In the genomic region with DNA sequence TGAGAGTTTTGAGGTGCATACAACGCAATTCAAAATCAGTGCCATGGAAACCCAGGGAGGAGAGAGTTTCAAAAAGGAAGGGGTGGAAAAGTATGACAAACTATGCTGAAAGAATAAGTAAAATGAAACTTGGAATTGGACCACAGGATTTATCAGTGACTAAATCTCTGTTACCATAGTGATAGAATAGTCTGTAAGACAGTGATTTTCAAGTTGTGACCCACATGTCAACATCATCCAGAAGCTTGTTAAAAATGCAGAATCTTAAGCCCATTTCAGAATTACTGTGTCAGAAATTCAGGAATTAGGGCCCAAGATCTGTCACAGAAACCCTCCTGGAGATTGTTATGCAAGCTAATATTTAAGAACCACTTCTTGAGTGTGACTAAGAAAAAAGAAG, we compare ENCODE assay signal across 15 cellular contexts.
"Had no signal": no experiment of that assay in that cellular context is flagged by ENCODE, and none has a peak within 500 bp of the region (broad histone marks: within the 10 kb centered on the region; RNA-seq: fewer than 3 reads in every experiment).

No MANE protein-coding gene starts in this region.

- ATAC-seq: activated CD4-positive, alpha-beta T cell treated with anti-CD3 and anti-CD28 coated beads for 36 hours; activated naive CD4-positive, alpha-beta T cell treated with anti-CD3 and anti-CD28 coated beads, Interleukin-2, amount 50 U/mL, for 72 hours; left colon; lower lobe of right lung; right cardiac atrium; T-cell; WTC11 had no signal

- H3K4me2 ChIP-seq: hepatocyte had no signal

- H3K79me2 ChIP-seq: hepatocyte had no signal

- H3K4me1 ChIP-seq: lower lobe of right lung, prostate gland had no signal

- FAIRE-seq: colon, islet of Langerhans had no signal

- H2AFZ ChIP-seq: hepatocyte had no signal

- H3K9me3 ChIP-seq: lower lobe of right lung, prostate gland had no signal

- H3K27ac ChIP-seq: hepatocyte, lower lobe of right lung, prostate gland, skin epidermis had no signal

- DNase-seq: activated CD4-positive, alpha-beta T cell treated with anti-CD3 and anti-CD28 coated beads for 36 hours; activated CD4-positive, alpha-beta T cell treated with anti-CD3 and anti-CD28 coated beads, Interleukin-2, amount 50 U/mL, for 48 hours; activated gamma-delta T cell treated with Interleukin-2 at 50 U/mL for 16 hours; left colon; lower lobe of right lung; occipital lobe; right cardiac atrium; T-cell had no signal

- H3K4me3 ChIP-seq: hepatocyte, lower lobe of right lung, prostate gland, skin epidermis had no signal

- H3K27me3 ChIP-seq: hepatocyte had no signal

- H3K36me3 ChIP-seq: lower lobe of right lung, prostate gland had no signal
